In the genomic region with DNA sequence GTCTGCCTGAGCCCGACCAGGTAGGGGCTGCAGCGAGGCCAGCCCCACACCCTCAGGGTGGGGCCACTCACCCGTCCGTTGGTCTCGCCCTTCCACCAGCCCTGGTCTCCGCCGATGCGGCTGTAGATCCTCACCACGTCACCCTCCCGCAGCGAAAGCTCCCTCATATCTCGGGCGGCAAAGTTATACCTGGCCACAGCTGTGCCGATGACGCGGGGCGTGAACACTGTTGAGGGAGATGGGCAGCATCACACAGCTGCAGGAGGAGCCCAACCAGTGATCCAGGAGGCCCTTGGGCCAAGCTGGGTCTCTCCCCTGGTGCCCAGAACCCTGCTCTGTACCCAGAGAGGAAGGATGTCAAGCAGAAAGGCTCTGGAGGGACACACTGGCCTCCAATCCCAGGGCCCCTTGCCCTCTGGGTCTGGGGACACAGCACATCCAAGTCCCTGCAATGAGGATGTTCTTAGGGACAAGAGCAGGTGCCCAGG, we compare ENCODE assay signal across 24 cellular contexts. TPM values are rescaled to one million over a fixed set of nuclear protein-coding genes. Genes with fewer than 3 reads are reported as not detected.
A peak's percentile ranks its signal among the peaks of the same experiment; 100 is the strongest.
DNase-seq lines count a peak whose midpoint lies in the region; ATAC-seq, FAIRE-seq and TF ChIP-seq lines count a peak whose summit lies in the region.
"Had no signal": no experiment of that assay in that cellular context is flagged by ENCODE, and none has a peak within 500 bp of the region (broad histone marks: within the 10 kb centered on the region; RNA-seq: fewer than 3 reads in every experiment).

No MANE protein-coding gene starts in this region.

- TF ChIP-seq CTCF in Peyer's patch (IDR thresholded peaks at IDR 0.05): no peak
- no peak for TF ChIP-seq CTCF in pancreas (IDR thresholded peaks at IDR 0.05)

- H3K27ac ChIP-seq in Peyer's patch: no peak overlapping the region
- no peak overlapping the region for H3K27ac ChIP-seq in pancreas
- H3K27ac ChIP-seq: brain microvascular endothelial cell, skin epidermis, thyroid gland had no signal

- intact Hi-C loops in pancreas (cut with DNase I): no loop called here

- peaks cover 17% of the 10 kb centered on the region for H3K36me3 ChIP-seq in H7 (replicated peaks; ENCODE audit: control insufficient read depth, insufficient read depth, low read length)
- H3K36me3 ChIP-seq in Peyer's patch: peaks cover 0 to 68% (median 0%) of the 10 kb centered on the region in 3 donors
- H3K36me3 ChIP-seq in pancreas: peaks cover 3 to 18% (median 15%) of the 10 kb centered on the region in 3 donors

- ATAC-seq in pancreas: peak in 1 of 4 donors; percentile 0
- ATAC-seq in GM21515 (IDR thresholded peaks at IDR 0.05; ENCODE audit: unreplicated experiment): no peak
- ATAC-seq in GM19324 (IDR thresholded peaks at IDR 0.05; ENCODE audit: low FRiP score, unreplicated experiment): no peak
- ATAC-seq: activated T-helper 17 cell treated with anti-CD3 and anti-CD28 coated beads, Interleukin-2, amount 50 U/mL, for 72 hours; CD8-positive, alpha-beta T cell; HCT116; naive thymus-derived CD8-positive, alpha-beta T cell had no signal

- H3K4me1 ChIP-seq in Peyer's patch (no peaks in the 10 kb centered on the region), pancreas (no peaks in the 10 kb centered on the region)
- H3K4me1 ChIP-seq: thyroid gland had no signal

- DNase-seq in H7 (peak; percentile 40), Peyer's patch (peak in 2 of 3 donors; percentile 26 to 27), islet precursor cell (peak; percentile 38), pancreas (peak in 5 of 6 donors; percentile 15 to 75 (median 57)), DMS 273 treated with DMSO at 0.1 percent for 48 hours (lab: John Stamatoyannopoulos, UW) (no peak)
- DNase-seq: activated CD4-positive, alpha-beta T cell treated with anti-CD3 and anti-CD28 coated beads for 1 hour; brain microvascular endothelial cell; CD8-positive, alpha-beta T cell; cortex of kidney; GDM1; KBM-7; MM.1S; NCI-H2171 treated with DMSO at 0.1 percent for 48 hours; NCI-H526 treated with DMSO at 0.1 percent for 48 hours; stimulated activated CD4-positive, alpha-beta T cell treated with anti-CD3 and anti-CD28 coated beads, Interleukin-2, amount 100 ng/mL, for 24 hours; stimulated activated naive CD4-positive, alpha-beta T cell had no signal

- no peaks in the 10 kb centered on the region for H3K27me3 ChIP-seq in H7 (ENCODE audit: control insufficient read depth, insufficient read depth, low read length)
- H3K27me3 ChIP-seq in Peyer's patch: no peaks in the 10 kb centered on the region
- H3K27me3 ChIP-seq in pancreas: no peaks in the 10 kb centered on the region
- H3K27me3 ChIP-seq: brain microvascular endothelial cell, thyroid gland had no signal

- H3K4me3 ChIP-seq in H7 (ENCODE audit: insufficient read depth, low read depth, low read length) (no peak overlapping the region), Peyer's patch (no peak overlapping the region), pancreas (no peak overlapping the region)
- H3K4me3 ChIP-seq: skin epidermis, thyroid gland had no signal

- H3K9me3 ChIP-seq in Peyer's patch (peaks cover 0 to 6% (median 3%) of the 10 kb centered on the region in 4 donors), pancreas (no peaks in the 10 kb centered on the region)
- H3K9me3 ChIP-seq: thyroid gland had no signal

- 79 to 81% methylated on average over 16 to 17 of the region's 17 CpGs for WGBS in pancreas, 2 donors

- TF ChIP-seq POLR2A in Peyer's patch (IDR thresholded peaks at IDR 0.05): no peak

- no peak for FAIRE-seq in pancreas (lab: Jason Lieb, UNC)
- FAIRE-seq: endometrium had no signal

RNA-seq across cellular contexts. Expression of gene SARDH, which starts 30.3 kb away (rescaled TPM):
- total RNA-seq in H7 (2014; rRNA removed; shearing (Covaris generic)): 7.3 and 9.9 TPM in 2 replicates
- total RNA-seq in Peyer's patch (1 to 10 TPM in 2 of 4 donors, under 1 TPM in 2; 0.47 to 5.0 (median 0.95) TPM), pancreas (10 to 100 TPM in 5 of 6 donors, 1 to 10 TPM in 1; 8.9 to 43.3 (median 25.9) TPM)
- polyA plus RNA-seq in pancreas: 10 to 100 TPM; 14.3 to 18.5 TPM
